In genomic region chr15:38522922-38523321, GRCh38 we compare ENCODE assay signal across 20 cellular contexts. TPM values are rescaled to one million over a fixed set of nuclear protein-coding genes. Genes with fewer than 3 reads are reported as not detected.
DNase-seq lines count a peak whose midpoint lies in the region; ATAC-seq and TF ChIP-seq lines count a peak whose summit lies in the region.
"Had no signal": no experiment of that assay in that cellular context is flagged by ENCODE, and none has a peak within 500 bp of the region (broad histone marks: within the 10 kb centered on the region; RNA-seq: fewer than 3 reads in every experiment).

No MANE protein-coding gene starts in this region.

- ATAC-seq in GM18867 (IDR thresholded peaks at IDR 0.05; ENCODE audit: unreplicated experiment): peak; percentile 42
- no peak for ATAC-seq in naive thymus-derived CD4-positive, alpha-beta T cell
- no peak for ATAC-seq in foreskin keratinocyte
- ATAC-seq: heart right ventricle had no signal

- no peak overlapping the region for H3K4me3 Mint-ChIP-seq in T-helper 1 cell treated with Interleukin-12 subunit alpha and Interleukin-12 subunit beta and Interleukin-4 antibody, amounts not matched to agents 30 μg/mL and 1 μg/mL, for 36 hours
- H3K4me3 Mint-ChIP-seq in activated CD4-positive, alpha-beta memory T cell treated with anti-CD3 and anti-CD28 coated beads, Interleukin-2, amount 10 ng/mL, durations not matched to agents 7 days and 5 days: no peak overlapping the region
- H3K4me3 Mint-ChIP-seq in naive thymus-derived CD4-positive, alpha-beta T cell: no peak overlapping the region

- peaks cover 55% of the 10 kb centered on the region for H3K36me3 Mint-ChIP-seq in T-helper 1 cell treated with Interleukin-12 subunit alpha and Interleukin-12 subunit beta and Interleukin-4 antibody, amounts not matched to agents 30 μg/mL and 1 μg/mL, for 36 hours (ENCODE audit: low read depth)
- peaks cover 83% of the 10 kb centered on the region for H3K36me3 Mint-ChIP-seq in activated CD4-positive, alpha-beta memory T cell treated with anti-CD3 and anti-CD28 coated beads, Interleukin-2, amount 10 ng/mL, durations not matched to agents 7 days and 5 days (ENCODE audit: low read depth)
- H3K36me3 Mint-ChIP-seq in naive thymus-derived CD4-positive, alpha-beta T cell: peaks cover under 1 to 41% (median 39%) of the 10 kb centered on the region in 5 donors

- H3K4me3 ChIP-seq in naive thymus-derived CD4-positive, alpha-beta T cell (ENCODE audit: low read length): no peak overlapping the region
- H3K4me3 ChIP-seq: cardiac muscle cell, heart right ventricle, SJSA1, upper lobe of left lung had no signal

- no peaks in the 10 kb centered on the region for H3K27me3 ChIP-seq in naive thymus-derived CD4-positive, alpha-beta T cell (ENCODE audit: control insufficient read depth in 2 of 2, insufficient read depth in 2 of 2, low read length in 2 of 2)
- peaks cover 42% of the 10 kb centered on the region for H3K27me3 ChIP-seq in foreskin keratinocyte
- H3K27me3 ChIP-seq: cardiac muscle cell, SJSA1, upper lobe of left lung had no signal

- no peaks in the 10 kb centered on the region for H3K9me3 ChIP-seq in naive thymus-derived CD4-positive, alpha-beta T cell (ENCODE audit: control insufficient read depth in 2 of 3, low read length in 3 of 3)
- H3K9me3 ChIP-seq: Caco-2, heart right ventricle, SJSA1, upper lobe of left lung had no signal

- H3K27me3 Mint-ChIP-seq in T-helper 1 cell treated with Interleukin-12 subunit alpha and Interleukin-12 subunit beta and Interleukin-4 antibody, amounts not matched to agents 30 μg/mL and 1 μg/mL, for 36 hours (ENCODE audit: low read depth): no peaks in the 10 kb centered on the region
- H3K27me3 Mint-ChIP-seq in activated CD4-positive, alpha-beta memory T cell treated with anti-CD3 and anti-CD28 coated beads, Interleukin-2, amount 10 ng/mL, durations not matched to agents 7 days and 5 days: no peaks in the 10 kb centered on the region
- H3K27me3 Mint-ChIP-seq in naive thymus-derived CD4-positive, alpha-beta T cell: no peaks in the 10 kb centered on the region

- peaks cover 0 to 7% of the 10 kb centered on the region in 2 donors for H3K4me1 ChIP-seq in naive thymus-derived CD4-positive, alpha-beta T cell (ENCODE audit: control insufficient read depth in 2 of 2, insufficient read depth in 2 of 2, low read length in 2 of 2)
- H3K4me1 ChIP-seq in foreskin keratinocyte: no peaks in the 10 kb centered on the region
- H3K4me1 ChIP-seq: Caco-2, heart right ventricle, SJSA1, upper lobe of left lung had no signal

- no peak for TF ChIP-seq CTCF in foreskin keratinocyte (conservative IDR thresholded peaks at IDR 0.05)

- H3K27ac Mint-ChIP-seq in T-helper 1 cell treated with Interleukin-12 subunit alpha and Interleukin-12 subunit beta and Interleukin-4 antibody, amounts not matched to agents 30 μg/mL and 1 μg/mL, for 36 hours: peak overlapping the region; percentile 36
- peak overlapping the region; percentile 26 for H3K27ac Mint-ChIP-seq in activated CD4-positive, alpha-beta memory T cell treated with anti-CD3 and anti-CD28 coated beads, Interleukin-2, amount 10 ng/mL, durations not matched to agents 7 days and 5 days
- H3K27ac Mint-ChIP-seq in naive thymus-derived CD4-positive, alpha-beta T cell: peak overlapping the region in 8 of 9 donors; percentile 65 to 90 (median 75)

- H3K9me3 Mint-ChIP-seq in T-helper 1 cell treated with Interleukin-12 subunit alpha and Interleukin-12 subunit beta and Interleukin-4 antibody, amounts not matched to agents 30 μg/mL and 1 μg/mL, for 36 hours: no peaks in the 10 kb centered on the region
- no peaks in the 10 kb centered on the region for H3K9me3 Mint-ChIP-seq in activated CD4-positive, alpha-beta memory T cell treated with anti-CD3 and anti-CD28 coated beads, Interleukin-2, amount 10 ng/mL, durations not matched to agents 7 days and 5 days
- no peaks in the 10 kb centered on the region for H3K9me3 Mint-ChIP-seq in naive thymus-derived CD4-positive, alpha-beta T cell

- CTCF ChIA-PET in activated CD4-positive, alpha-beta memory T cell treated with anti-CD3 and anti-CD28 coated beads, Interleukin-2, amount 10 ng/mL, durations not matched to agents 7 days and 5 days (lab: Charles Lee): interaction anchor here (0.6 to 2.3 kb wide), 8 partner anchors 83 to 1798 kb away, joined by 3 to 7 read pairs (median 4); no protein-coding TSS in a partner anchor
- CTCF ChIA-PET in naive thymus-derived CD4-positive, alpha-beta T cell (lab: Charles Lee): interaction anchor here (0.6 to 1.2 kb wide), 6 partner anchors 19 to 167 kb away, joined by 3 to 5 read pairs (median 3); no protein-coding TSS in a partner anchor

- intact Hi-C loops in naive thymus-derived CD4-positive, alpha-beta T cell (cut with micrococcal nuclease): loop anchor here in 1 of 2 donors (5.0 kb wide), 1 partner anchor 39 kb away; the partner anchor contains the start of gene RASGRP1

- H3K4me1 Mint-ChIP-seq in T-helper 1 cell treated with Interleukin-12 subunit alpha and Interleukin-12 subunit beta and Interleukin-4 antibody, amounts not matched to agents 30 μg/mL and 1 μg/mL, for 36 hours (ENCODE audit: low read depth): peaks cover 43% of the 10 kb centered on the region
- H3K4me1 Mint-ChIP-seq in activated CD4-positive, alpha-beta memory T cell treated with anti-CD3 and anti-CD28 coated beads, Interleukin-2, amount 10 ng/mL, durations not matched to agents 7 days and 5 days: peaks cover 62% of the 10 kb centered on the region
- peaks cover 22 to 73% (median 67%) of the 10 kb centered on the region in 7 donors for H3K4me1 Mint-ChIP-seq in naive thymus-derived CD4-positive, alpha-beta T cell

- peak overlapping the region; percentile 51 for H3K27ac ChIP-seq in naive thymus-derived CD4-positive, alpha-beta T cell (ENCODE audit: low read depth, low read length)
- no peak overlapping the region for H3K27ac ChIP-seq in foreskin keratinocyte
- H3K27ac ChIP-seq: cardiac muscle cell, heart right ventricle, SJSA1, upper lobe of left lung had no signal

- peaks cover 12 to 73% (median 55%) of the 10 kb centered on the region in 3 experiments for H3K36me3 ChIP-seq in naive thymus-derived CD4-positive, alpha-beta T cell (ENCODE audit: control insufficient read depth in 2 of 3, insufficient read depth in 3 of 3, low read length in 3 of 3)
- H3K36me3 ChIP-seq: cardiac muscle cell, heart right ventricle, SJSA1, upper lobe of left lung had no signal

- DNase-seq in T-helper 1 cell (no peak), foreskin keratinocyte (no peak), cerebellar nuclear complex (lab: John Stamatoyannopoulos, UW) (no peak), NCI-H2107 treated with DMSO at 0.1 percent for 48 hours (lab: John Stamatoyannopoulos, UW; ENCODE audit: unreplicated experiment) (no peak)
- DNase-seq in activated CD4-positive, alpha-beta memory T cell treated with anti-CD3 and anti-CD28 coated beads, Interleukin-2, amount 10 ng/mL, durations not matched to agents 7 days and 5 days: no peak
- DNase-seq in naive thymus-derived CD4-positive, alpha-beta T cell: no peak
- DNase-seq: AML-193; Caco-2; heart right ventricle; KG1; mesendoderm; NCI-H1436 treated with DMSO at 0.1 percent for 48 hours; NCI-H526; retina; stimulated activated CD4-positive, alpha-beta T cell treated with anti-CD3 and anti-CD28 coated beads, Interleukin-4, amount 100 ng/mL, for 24 hours; upper lobe of left lung had no signal

- POLR2A ChIA-PET in activated CD4-positive, alpha-beta memory T cell treated with anti-CD3 and anti-CD28 coated beads, Interleukin-2, amount 10 ng/mL, durations not matched to agents 7 days and 5 days (lab: Charles Lee): interaction anchor here (0.7 to 2.9 kb wide), 3 partner anchors 24 to 41 kb away, joined by 3 to 8 read pairs (median 4); partner anchors contain the start of gene RASGRP1
- POLR2A ChIA-PET in naive thymus-derived CD4-positive, alpha-beta T cell (lab: Charles Lee): interaction anchor here (1.0 to 1.2 kb wide), 2 partner anchors 12 to 18 kb away, joined by 3 to 5 read pairs; no protein-coding TSS in a partner anchor

RNA-seq across cellular contexts. Expression of gene RASGRP1, which starts 41.7 kb away (rescaled TPM):
- 100 to 1,000 TPM; 200 to 208 TPM for total RNA-seq in activated CD4-positive, alpha-beta memory T cell treated with anti-CD3 and anti-CD28 coated beads, Interleukin-2, amount 10 ng/mL, durations not matched to agents 7 days and 5 days
- total RNA-seq in naive thymus-derived CD4-positive, alpha-beta T cell: 100 to 1,000 TPM; 100 to 182 (median 101) TPM
- 100 to 1,000 TPM in 1 of 2 donors, 10 to 100 TPM in 1; 77.6 to 113 TPM for polyA plus RNA-seq in naive thymus-derived CD4-positive, alpha-beta T cell
- total RNA-seq in foreskin keratinocyte: not detected in 2 replicates
- polyA plus RNA-seq in foreskin keratinocyte: not detected in 2 replicates
- total RNA-seq: SJSA1 had no signal

Comparison
In these comparisons a context has a peak if more than half of its experiments do, and no peak if none do; other contexts are left out.
1. RNA of gene RASGRP1, which starts 41.7 kb away (total RNA-seq): 200 to 208 TPM in activated CD4-positive, alpha-beta memory T cell treated with anti-CD3 and anti-CD28 coated beads, Interleukin-2, amount 10 ng/mL, durations not matched to agents 7 days and 5 days and 100 to 182 TPM in naive thymus-derived CD4-positive, alpha-beta T cell; not detected in foreskin keratinocyte; every median in the first group is over 100 times any median in the second.
2. Peak in every context shown above with its lines, with median percentiles within 50 percentile points of each other: H3K27ac Mint-ChIP-seq.